19 cellular contexts compared by ENCODE assay signal in genomic region chr3:155714295-155714718, GRCh38. TPM values are rescaled to one million over a fixed set of nuclear protein-coding genes. Genes with fewer than 3 reads are reported as not detected.
A peak's percentile ranks its signal among the peaks of the same experiment; 100 is the strongest.
DNase-seq lines count a peak whose midpoint lies in the region; ATAC-seq and TF ChIP-seq lines count a peak whose summit lies in the region.
"Had no signal": no experiment of that assay in that cellular context is flagged by ENCODE, and none has a peak within 500 bp of the region (broad histone marks: within the 10 kb centered on the region; RNA-seq: fewer than 3 reads in every experiment).

No MANE protein-coding gene starts in this region.

- no peak for TF ChIP-seq CTCF in smooth muscle cell (IDR thresholded peaks at IDR 0.05; ENCODE audit: borderline replicate concordance, insufficient read depth, poor library complexity, severe bottlenecking)

- H3K36me3 ChIP-seq in trophoblast cell (ENCODE audit: control insufficient read depth in 1 of 2, insufficient read depth in 2 of 2, low read length in 2 of 2) (no peaks in the 10 kb centered on the region), smooth muscle cell (ENCODE audit: low read depth) (no peaks in the 10 kb centered on the region)

- no CpG with 5 or more reads among the region's 5 CpGs for WGBS in trophoblast cell (ENCODE audit: extremely low coverage, insufficient coverage, insufficient read length)
- WGBS in smooth muscle cell (ENCODE audit: low lambda C conversion rate): 78% methylated on average over 5 of the region's 5 CpGs

- H2BK5ac ChIP-seq in trophoblast cell (ENCODE audit: low read depth, low read length, poor library complexity): no peak overlapping the region

- no peaks in the 10 kb centered on the region for H3K27me3 ChIP-seq in trophoblast cell (ENCODE audit: insufficient read depth, low read length)
- peaks cover 14% of the 10 kb centered on the region for H3K27me3 ChIP-seq in smooth muscle cell (ENCODE audit: low read depth)

- H3K4me1 ChIP-seq in trophoblast cell (ENCODE audit: control insufficient read depth in 1 of 2, insufficient read depth in 2 of 2, low read length in 2 of 2) (no peaks in the 10 kb centered on the region), smooth muscle cell (ENCODE audit: low read depth) (peaks cover 16% of the 10 kb centered on the region)

- no peak overlapping the region for H3K14ac ChIP-seq in trophoblast cell (ENCODE audit: low read length)

- H2AK5ac ChIP-seq in trophoblast cell (ENCODE audit: low read length): no peak overlapping the region

- H3F3A ChIP-seq in smooth muscle cell (ENCODE audit: low read depth): no peaks in the 10 kb centered on the region

- H4K12ac ChIP-seq in trophoblast cell (ENCODE audit: low read depth, low read length): peak overlapping the region; percentile 62

- no peaks in the 10 kb centered on the region for H3K79me1 ChIP-seq in trophoblast cell (ENCODE audit: low read length)

- H4K91ac ChIP-seq in trophoblast cell (ENCODE audit: low read depth, low read length): no peak overlapping the region

- no peak overlapping the region for H3K9ac ChIP-seq in trophoblast cell (ENCODE audit: low read length)
- H3K9ac ChIP-seq in smooth muscle cell (ENCODE audit: low read depth): no peak overlapping the region

- H2AFZ ChIP-seq in trophoblast cell (ENCODE audit: insufficient read depth, low read length, poor library complexity): no peak overlapping the region
- no peak overlapping the region for H2AFZ ChIP-seq in smooth muscle cell (ENCODE audit: low read depth)

- intact Hi-C loops in left ventricle myocardium superior (cut with micrococcal nuclease): no loop called here

- H3K4me2 ChIP-seq in trophoblast cell (ENCODE audit: low read length) (no peak overlapping the region), smooth muscle cell (no peak overlapping the region)

- no peak overlapping the region for H3K4me3 ChIP-seq in trophoblast cell (ENCODE audit: low read depth, low read length)
- H3K4me3 ChIP-seq in smooth muscle cell: no peak overlapping the region
- H3K4me3 ChIP-seq: skin epidermis had no signal

- H2BK120ac ChIP-seq in trophoblast cell (ENCODE audit: insufficient read depth, low read length, poor library complexity): no peak overlapping the region

- H3K23ac ChIP-seq in trophoblast cell (ENCODE audit: low read length): no peak overlapping the region

- H2BK12ac ChIP-seq in trophoblast cell (ENCODE audit: low read length): no peak overlapping the region

- H3K4ac ChIP-seq in trophoblast cell (ENCODE audit: low read depth, low read length): no peak overlapping the region

- no peak for ATAC-seq in GM18498 (IDR thresholded peaks at IDR 0.05; ENCODE audit: unreplicated experiment)
- ATAC-seq in left ventricle myocardium superior: no peak
- ATAC-seq: activated T-helper 17 cell treated with anti-CD3 and anti-CD28 coated beads, Interleukin-2, amount 50 U/mL, for 72 hours; CD8-positive, alpha-beta T cell; stimulated activated naive CD8-positive, alpha-beta T cell treated with anti-CD3 and anti-CD28 coated beads, Interleukin-15, Interleukin-2, amounts not matched to agents 100 U/mL and 50 U/mL, for 24 hours had no signal

- peaks cover 8% of the 10 kb centered on the region for H3K9me3 ChIP-seq in trophoblast cell (ENCODE audit: insufficient read depth, low read depth, low read length)
- H3K9me3 ChIP-seq in smooth muscle cell (replicated peaks; ENCODE audit: low read depth): no peaks in the 10 kb centered on the region

- no peak overlapping the region for H4K8ac ChIP-seq in trophoblast cell (ENCODE audit: low read depth, low read length)

- no peaks in the 10 kb centered on the region for H4K20me1 ChIP-seq in smooth muscle cell (ENCODE audit: low read depth)

- H3K79me2 ChIP-seq in trophoblast cell (ENCODE audit: control insufficient read depth, insufficient read depth, low read length, poor library complexity) (no peaks in the 10 kb centered on the region), smooth muscle cell (ENCODE audit: low read depth) (no peaks in the 10 kb centered on the region)

- H3K27ac ChIP-seq in trophoblast cell (ENCODE audit: low read depth, low read length): no peak overlapping the region
- H3K27ac ChIP-seq in smooth muscle cell (ENCODE audit: low read depth): no peak overlapping the region
- H3K27ac ChIP-seq: skin epidermis had no signal

- H3K18ac ChIP-seq in trophoblast cell (ENCODE audit: low read length): no peak overlapping the region

- DNase-seq in NCI-H2029 (lab: John Stamatoyannopoulos, UW): peak; percentile 5
- DNase-seq in NCI-H2029 treated with DMSO at 0.1 percent for 48 hours (lab: John Stamatoyannopoulos, UW): no peak
- DNase-seq in NCI-H1694 (lab: John Stamatoyannopoulos, UW): peak; percentile 27
- peak; percentile 61 for DNase-seq in ecto neural progenitor cell (ENCODE audit: low spot score)
- DNase-seq in trophoblast cell: no peak
- DNase-seq in left ventricle myocardium superior: no peak
- no peak for DNase-seq in smooth muscle cell (lab: John Stamatoyannopoulos, UW; ENCODE audit: unreplicated experiment)
- DNase-seq: 8988T; activated CD4-positive, alpha-beta memory T cell treated with anti-CD3 and anti-CD28 coated beads for 36 hours; aorta; CD8-positive, alpha-beta T cell; cortex of kidney; hypothalamus; occipital lobe; stimulated activated naive CD8-positive, alpha-beta T cell treated with anti-CD3 and anti-CD28 coated beads, Interleukin-15, Interleukin-2, amounts not matched to agents 100 U/mL and 50 U/mL, for 24 hours; T1000 had no signal

RNA-seq across cellular contexts. Expression of gene PLCH1, which starts 30.6 kb away (rescaled TPM):
- polyA plus RNA-seq in trophoblast cell (2013): 1.2 and 1.5 TPM in 2 replicates
- total RNA-seq in left ventricle myocardium superior (0.50 TPM), smooth muscle cell (0.27 and 0.36 TPM in 2 replicates)
- 0.13 TPM in 1 of 2 replicates, not detected in the other for polyA plus RNA-seq in smooth muscle cell
- total RNA-seq: CD8-positive, alpha-beta T cell had no signal

Comparison
In these comparisons a context has a peak if more than half of its experiments do, and no peak if none do; other contexts are left out.
1. DNase-seq: peak in NCI-H2029 (single experiment), NCI-H1694 (single experiment) and ecto neural progenitor cell (single experiment); none in NCI-H2029 treated with DMSO at 0.1 percent for 48 hours (single experiment), trophoblast cell (0 of 2), left ventricle myocardium superior (single experiment) and smooth muscle cell (single experiment).